Comparison of ENCODE assay signal across 22 cellular contexts in the genomic region with DNA sequence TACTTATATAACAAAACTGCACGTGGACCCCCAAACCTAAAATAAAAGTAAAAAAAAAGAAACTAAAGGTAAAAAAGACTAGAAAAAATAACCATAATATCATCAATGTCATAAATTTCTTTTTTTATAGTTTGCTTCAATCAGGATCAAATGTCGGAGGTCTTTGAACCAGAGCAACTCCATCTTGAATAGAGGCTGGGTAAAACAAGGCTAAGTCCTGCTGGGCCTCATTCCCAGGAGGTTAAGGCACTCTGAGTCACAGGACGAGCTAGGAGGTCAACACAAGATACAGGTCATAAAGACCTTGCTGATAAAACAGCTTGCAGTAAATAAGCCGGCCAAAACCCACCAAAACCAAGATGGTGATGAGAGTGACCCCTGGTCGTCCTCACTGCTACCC.
"Had no signal": no experiment of that assay in that cellular context is flagged by ENCODE, and none has a peak within 500 bp of the region (broad histone marks: within the 10 kb centered on the region; RNA-seq: fewer than 3 reads in every experiment).

No MANE protein-coding gene starts in this region.

- H3K27me3 ChIP-seq: foreskin keratinocyte, neural progenitor cell, suprapubic skin, tibial artery, upper lobe of right lung, vagina had no signal

- H3K4me3 Mint-ChIP-seq: dendritic cell treated with granulocyte-macrophage colony-stimulating factor and Interleukin-4, amounts not matched to agents 40 ng/mL and 50 ng/mL, for 4 days; effector memory CD8-positive, alpha-beta T cell; naive thymus-derived CD8-positive, alpha-beta T cell; neural progenitor cell; stimulated activated effector memory CD8-positive, alpha-beta T cell treated with anti-CD3 and anti-CD28 coated beads, Interleukin-12 subunit alpha, Interleukin-12 subunit beta, amount 100 ng/mL, for 72 hours had no signal

- ATAC-seq: effector memory CD8-positive, alpha-beta T cell; foreskin keratinocyte; left ventricle myocardium superior; mucosa of descending colon; naive thymus-derived CD8-positive, alpha-beta T cell; stimulated activated effector memory CD8-positive, alpha-beta T cell treated with anti-CD3 and anti-CD28 coated beads, Interleukin-12 subunit alpha, Interleukin-12 subunit beta, amount 100 ng/mL, for 72 hours; stimulated activated naive CD8-positive, alpha-beta T cell treated with anti-CD3 and anti-CD28 coated beads, Interleukin-15, Interleukin-2, amounts not matched to agents 100 U/mL and 50 U/mL, for 24 hours; upper lobe of right lung had no signal

- H3K9me3 ChIP-seq: mucosa of descending colon, prostate gland, suprapubic skin, tibial artery, upper lobe of right lung, vagina had no signal

- H3K9me3 Mint-ChIP-seq: dendritic cell treated with granulocyte-macrophage colony-stimulating factor and Interleukin-4, amounts not matched to agents 40 ng/mL and 50 ng/mL, for 4 days; effector memory CD8-positive, alpha-beta T cell; neural progenitor cell; stimulated activated effector memory CD8-positive, alpha-beta T cell treated with anti-CD3 and anti-CD28 coated beads, Interleukin-12 subunit alpha, Interleukin-12 subunit beta, amount 100 ng/mL, for 72 hours had no signal

- H3K27me3 Mint-ChIP-seq: effector memory CD8-positive, alpha-beta T cell; naive thymus-derived CD8-positive, alpha-beta T cell had no signal

- H3K4me3 ChIP-seq: lung, mucosa of descending colon, neural progenitor cell, prostate gland, suprapubic skin, tibial artery, upper lobe of right lung, vagina had no signal

- H3K79me2 ChIP-seq: parathyroid adenoma had no signal

- H3K36me3 Mint-ChIP-seq: naive thymus-derived CD8-positive, alpha-beta T cell; stimulated activated effector memory CD8-positive, alpha-beta T cell treated with anti-CD3 and anti-CD28 coated beads, Interleukin-12 subunit alpha, Interleukin-12 subunit beta, amount 100 ng/mL, for 72 hours had no signal

- H3K36me3 ChIP-seq: neural progenitor cell, prostate gland, suprapubic skin, tibial artery, upper lobe of right lung, vagina had no signal

- H3K4me2 ChIP-seq: neural progenitor cell had no signal

- H3K27ac Mint-ChIP-seq: dendritic cell treated with granulocyte-macrophage colony-stimulating factor and Interleukin-4, amounts not matched to agents 40 ng/mL and 50 ng/mL, for 4 days; effector memory CD8-positive, alpha-beta T cell; neural progenitor cell; stimulated activated effector memory CD8-positive, alpha-beta T cell treated with anti-CD3 and anti-CD28 coated beads, Interleukin-12 subunit alpha, Interleukin-12 subunit beta, amount 100 ng/mL, for 72 hours had no signal

- H2AFZ ChIP-seq: neural progenitor cell, parathyroid adenoma had no signal

- DNase-seq: effector memory CD8-positive, alpha-beta T cell; erythroblast; foreskin keratinocyte; left colon; left ventricle myocardium superior; mesendoderm; mucosa of descending colon; naive thymus-derived CD8-positive, alpha-beta T cell; nucleus accumbens; stimulated activated CD4-positive, alpha-beta T cell treated with anti-CD3 and anti-CD28 coated beads, Interleukin-4, amount 100 ng/mL, for 1 hour; stimulated activated CD8-positive, alpha-beta memory T cell treated with anti-CD3 and anti-CD28 coated beads, Interleukin-4, amount 100 ng/mL, for 48 hours; stimulated activated naive CD8-positive, alpha-beta T cell treated with anti-CD3 and anti-CD28 coated beads, Interleukin-15, Interleukin-2, amounts not matched to agents 100 U/mL and 50 U/mL, for 24 hours; tibial artery; upper lobe of right lung had no signal

- H3K27ac ChIP-seq: foreskin keratinocyte, neural progenitor cell, parathyroid adenoma, prostate gland, suprapubic skin, tibial artery, upper lobe of right lung, vagina had no signal

- H3K4me1 ChIP-seq: foreskin keratinocyte, neural progenitor cell, parathyroid adenoma, prostate gland, suprapubic skin, vagina had no signal

- H3K9ac ChIP-seq: neural progenitor cell, parathyroid adenoma had no signal
